In genomic region chr7:143123326-143123725, GRCh38 we compare ENCODE assay signal across 7 cellular contexts. TPM values are rescaled to one million over a fixed set of nuclear protein-coding genes. Genes with fewer than 3 reads are reported as not detected.
"Had no signal": no experiment of that assay in that cellular context is flagged by ENCODE, and none has a peak within 500 bp of the region (broad histone marks: within the 10 kb centered on the region; RNA-seq: fewer than 3 reads in every experiment).

No MANE protein-coding gene starts in this region.

RNA-seq across cellular contexts. Expression of gene PIP, which starts 8.6 kb away (rescaled TPM):
- total RNA-seq: M059J, PC-9, Right ventricle myocardium inferior, RPMI7951, SJCRH30, SK-MEL-5, T-cell had no signal

RNA-seq across cellular contexts. Expression of gene TAS2R39, which starts 59.9 kb away (rescaled TPM):
- total RNA-seq: M059J, PC-9, Right ventricle myocardium inferior, RPMI7951, SJCRH30, SK-MEL-5, T-cell had no signal
